In the genomic region with DNA sequence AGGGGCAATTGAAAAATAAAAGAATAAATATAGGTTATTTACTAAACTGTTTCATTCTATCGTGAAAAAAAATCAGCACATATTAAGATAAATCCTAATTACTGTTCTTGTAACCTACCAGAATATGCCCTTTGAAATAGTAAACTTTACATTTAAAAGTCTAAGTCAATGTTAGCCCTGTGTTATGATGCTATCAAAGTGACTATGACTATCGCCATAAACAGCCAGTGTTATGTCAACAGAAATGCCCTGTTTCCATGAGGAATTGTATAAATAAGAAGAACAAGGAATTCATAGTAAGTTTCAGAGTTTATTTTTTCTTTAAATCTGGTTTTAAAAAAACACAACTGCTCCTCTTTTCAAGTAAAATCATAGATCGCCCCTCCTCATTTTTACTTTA, we compare ENCODE assay signal across 24 cellular contexts.
"Had no signal": no experiment of that assay in that cellular context is flagged by ENCODE, and none has a peak within 500 bp of the region (broad histone marks: within the 10 kb centered on the region; RNA-seq: fewer than 3 reads in every experiment).

No MANE protein-coding gene starts in this region.

- H3K27ac ChIP-seq: breast epithelium, foreskin keratinocyte had no signal

- H3K4me3 ChIP-seq: breast epithelium, stomach had no signal

- H3K9me3 ChIP-seq: breast epithelium, stomach had no signal

- H3K27me3 ChIP-seq: breast epithelium, foreskin keratinocyte, stomach had no signal

- ATAC-seq: activated CD8-positive, alpha-beta memory T cell treated with anti-CD3 and anti-CD28 coated beads, Interleukin-2, amount 10 ng/mL, durations not matched to agents 7 days and 5 days; activated naive CD8-positive, alpha-beta T cell treated with anti-CD3 and anti-CD28 coated beads, Interleukin-2, amount 50 U/mL, for 24 hours; activated T-helper 17 cell treated with anti-CD3 and anti-CD28 coated beads, Interleukin-2, amount 50 U/mL, for 72 hours; foreskin keratinocyte; left ventricle myocardium superior; naive thymus-derived CD8-positive, alpha-beta T cell; sciatic nerve; stimulated activated effector memory CD8-positive, alpha-beta T cell treated with anti-CD3 and anti-CD28 coated beads, Interleukin-12 subunit alpha, Interleukin-12 subunit beta, amount 100 ng/mL, for 72 hours had no signal

- H3K4me1 ChIP-seq: breast epithelium, foreskin keratinocyte had no signal

- DNase-seq: activated CD4-positive, alpha-beta memory T cell treated with anti-CD3 and anti-CD28 coated beads, Interleukin-2, amount 10 ng/mL, durations not matched to agents 7 days and 5 days; activated CD4-positive, alpha-beta T cell treated with anti-CD3 and anti-CD28 coated beads for 48 hours; activated CD4-positive, CD25-positive, alpha-beta regulatory T cell; activated CD8-positive, alpha-beta memory T cell treated with anti-CD3 and anti-CD28 coated beads, Interleukin-2, amount 10 ng/mL, durations not matched to agents 7 days and 5 days; activated naive CD4-positive, alpha-beta T cell treated with Interleukin-2 at 50 U/mL for 16 hours; activated naive CD8-positive, alpha-beta T cell treated with anti-CD3 and anti-CD28 coated beads, Interleukin-2, amount 50 U/mL, for 24 hours; activated T-cell treated with anti-CD3 and anti-CD28 coated beads, Interleukin-2, amount 50 U/mL, for 1 hour; aorta; cerebellar nuclear complex; endodermal cell; foreskin keratinocyte; glutamatergic neuron; hypothalamus; kidney; left ventricle myocardium superior; naive thymus-derived CD8-positive, alpha-beta T cell; stimulated activated CD4-positive, alpha-beta T cell treated with anti-CD3 and anti-CD28 coated beads, Interleukin-4, amount 100 ng/mL, for 24 hours; stomach; T-helper 1 cell; T1000 had no signal

- H3K36me3 ChIP-seq: breast epithelium had no signal
